In genomic region chr22:31218565-31219262, GRCh38 we compare ENCODE assay signal across 8 cellular contexts. TPM values are rescaled to one million over a fixed set of nuclear protein-coding genes. Genes with fewer than 3 reads are reported as not detected.
DNase-seq lines count a peak whose midpoint lies in the region; ATAC-seq, FAIRE-seq and TF ChIP-seq lines count a peak whose summit lies in the region.

No MANE protein-coding gene starts in this region.

- H3K9ac ChIP-seq in HepG2 (ENCODE audit: insufficient read depth, low read depth, low read length) = peak overlapping the region; percentile 53
- peak overlapping the region; percentile 1 to 58 for H3K9ac ChIP-seq in mucosa of rectum (ENCODE audit: low read depth in 1 of 2, low read length in 2 of 2)

- TF ChIP-seq EP300 in HepG2 (IDR thresholded peaks at IDR 0.05; ENCODE audit: low read depth in 2 of 2, low read length in 2 of 2) (no peak), HepG2 (CRISPR knock-in tag; IDR thresholded peaks at IDR 0.05; ENCODE audit: borderline replicate concordance) (no peak)

- DNase-seq in HepG2 (ENCODE audit: low spot score) = no peak
- no peak for DNase-seq in right lobe of liver
- no peak for DNase-seq in activated naive CD8-positive, alpha-beta T cell treated with anti-CD3 and anti-CD28 coated beads for 36 hours
- DNase-seq in vagina (ENCODE audit: extremely low spot score in 2 of 2) = no peak
- DNase-seq in BE2C = no peak
- no peak for DNase-seq in T1000 (lab: John Stamatoyannopoulos, UW)

- peaks cover 0 to 6% of the 10 kb centered on the region in 2 experiments; a peak in 2 of 5 replicates for H3K36me3 ChIP-seq in HepG2 (replicated peaks in 1 of 2; ENCODE audit: control insufficient read depth in 1 of 2, insufficient read depth in 2 of 2, low read length in 2 of 2)
- H3K36me3 ChIP-seq in right lobe of liver = no peaks in the 10 kb centered on the region
- peaks cover 0 to 3% of the 10 kb centered on the region in 2 donors for H3K36me3 ChIP-seq in mucosa of rectum (ENCODE audit: control insufficient read depth in 2 of 2, insufficient read depth in 2 of 2, low read length in 2 of 2)
- no peaks in the 10 kb centered on the region for H3K36me3 ChIP-seq in vagina
- H3K36me3 ChIP-seq in BE2C = no peaks in the 10 kb centered on the region

- H3K4me1 ChIP-seq in HepG2 (ENCODE audit: insufficient read depth, low read length) (peaks cover 97% of the 10 kb centered on the region), right lobe of liver (peaks cover 0 to 75% (median 29%) of the 10 kb centered on the region in 4 donors), mucosa of rectum (ENCODE audit: control insufficient read depth in 2 of 2, insufficient read depth in 2 of 2, low read length in 2 of 2) (peaks cover 48 to 62% of the 10 kb centered on the region in 2 donors), vagina (peaks cover 26% of the 10 kb centered on the region), BE2C (peaks cover 10% of the 10 kb centered on the region)

- H4K20me1 ChIP-seq in HepG2 (ENCODE audit: insufficient read depth, low read length) = no peaks in the 10 kb centered on the region

- H3K9me3 Mint-ChIP-seq in activated naive CD8-positive, alpha-beta T cell treated with anti-CD3 and anti-CD28 coated beads for 36 hours = no peaks in the 10 kb centered on the region

- CTCF ChIA-PET in HepG2 (lab: Yijun Ruan, JAX; ENCODE audit: low intra/inter-chr PET ratio, low total read pairs) = interaction anchor here (1.3 kb wide), 1 partner anchor 13 kb away, joined by 3 read pairs; no protein-coding TSS in a partner anchor

- POLR2A ChIA-PET in HepG2 (lab: Yijun Ruan, JAX) = interaction anchor here (0.7 to 3.9 kb wide), 6 partner anchors 8 to 128 kb away, joined by 3 to 29 read pairs (median 3); partner anchors contain the start of gene PATZ1

- H3K4me3 ChIP-seq in HepG2 (replicated peaks in 1 of 3; ENCODE audit: insufficient read depth in 1 of 3, low read depth in 2 of 3, low read length in 3 of 3) (no peak overlapping the region), right lobe of liver (no peak overlapping the region), mucosa of rectum (ENCODE audit: low read length in 2 of 2) (peak overlapping the region in 1 of 2 donors; percentile 17), vagina (no peak overlapping the region), BE2C (ENCODE audit: low read depth, low read length) (no peak overlapping the region)

- WGBS in HepG2 (ENCODE audit: low lambda C conversion rate) = 83% methylated on average over 4 of the region's 4 CpGs
- WGBS in right lobe of liver (ENCODE audit: insufficient coverage, low coverage, low lambda C conversion rate, missing lambda C conversion rate) = 55% methylated on average over 3 of the region's 4 CpGs

- no TSS peak for BruUV-seq in HepG2 (replicated peaks; lab: Mats Ljungman, UMichigan)

- in situ Hi-C loops in HepG2 (cut with HindIII; ENCODE audit: extremely low pct_ligation_motif_present, low pct_unique_long_range_greater_than_20kb) = no loop called here

- H3K27ac ChIP-seq in HepG2 (ENCODE audit: extremely low read length, insufficient read depth, low read length) (peak overlapping the region; percentile 91), right lobe of liver (peak overlapping the region in 1 of 3 donors; percentile 80), mucosa of rectum (ENCODE audit: low read depth in 2 of 2, low read length in 2 of 2) (peak overlapping the region; percentile 84 to 89), vagina (peak overlapping the region; percentile 37)

- H3K9me3 ChIP-seq in HepG2 (ENCODE audit: low read length) (no peaks in the 10 kb centered on the region), right lobe of liver (no peaks in the 10 kb centered on the region), mucosa of rectum (ENCODE audit: control insufficient read depth in 2 of 2, low read length in 2 of 2) (no peaks in the 10 kb centered on the region), vagina (no peaks in the 10 kb centered on the region), BE2C (no peaks in the 10 kb centered on the region)

- H3K79me2 ChIP-seq in HepG2 (ENCODE audit: insufficient read depth, low read length) = peaks cover 73% of the 10 kb centered on the region

- peak overlapping the region; percentile 44 for H3K4me2 ChIP-seq in HepG2 (ENCODE audit: low read depth, low read length)

- ATAC-seq in HepG2 = no peak
- ATAC-seq in right lobe of liver = no peak
- no peak for ATAC-seq in GM19351 (IDR thresholded peaks at IDR 0.05; ENCODE audit: unreplicated experiment)

- TF ChIP-seq RAD21 in HepG2 (CRISPR knock-in tag; IDR thresholded peaks at IDR 0.05) = no peak

- peaks cover 49% of the 10 kb centered on the region for H3K4me1 Mint-ChIP-seq in activated naive CD8-positive, alpha-beta T cell treated with anti-CD3 and anti-CD28 coated beads for 36 hours

- no peak for FAIRE-seq in HepG2 (lab: Jason Lieb, UNC)

- H3K27me3 ChIP-seq in HepG2 (ENCODE audit: control insufficient read depth in 1 of 2, insufficient read depth in 2 of 2, low read length in 2 of 2) (no peaks in the 10 kb centered on the region), right lobe of liver (no peaks in the 10 kb centered on the region), mucosa of rectum (ENCODE audit: control insufficient read depth in 2 of 2, insufficient read depth in 2 of 2, low read length in 2 of 2) (no peaks in the 10 kb centered on the region), vagina (no peaks in the 10 kb centered on the region), BE2C (no peaks in the 10 kb centered on the region)

- H2AFZ ChIP-seq in HepG2 (ENCODE audit: low read length) = no peak overlapping the region

- intact Hi-C loops in HepG2 (cut with micrococcal nuclease; ENCODE audit: unreplicated experiment) (no loop called here), right lobe of liver (cut with DNase I) (no loop called here), vagina (cut with DNase I) (no loop called here)

- no peaks in the 10 kb centered on the region for H3K27me3 Mint-ChIP-seq in activated naive CD8-positive, alpha-beta T cell treated with anti-CD3 and anti-CD28 coated beads for 36 hours

- no peak overlapping the region for H3K4me3 Mint-ChIP-seq in activated naive CD8-positive, alpha-beta T cell treated with anti-CD3 and anti-CD28 coated beads for 36 hours

- peak overlapping the region; percentile 9 for H3K27ac Mint-ChIP-seq in activated naive CD8-positive, alpha-beta T cell treated with anti-CD3 and anti-CD28 coated beads for 36 hours

- TF ChIP-seq POLR2A in HepG2 (IDR thresholded peaks at IDR 0.05; ENCODE audit: insufficient read depth in 1 of 2, low read depth in 2 of 2, low read length in 2 of 2) = no peak
- no peak for TF ChIP-seq POLR2A in right lobe of liver (IDR thresholded peaks at IDR 0.05)
- no peak for TF ChIP-seq POLR2A in vagina (IDR thresholded peaks at IDR 0.05)

- peaks cover 26% of the 10 kb centered on the region for H3K36me3 Mint-ChIP-seq in activated naive CD8-positive, alpha-beta T cell treated with anti-CD3 and anti-CD28 coated beads for 36 hours

- no peak for TF ChIP-seq CTCF in HepG2 (CRISPR knock-in tag; IDR thresholded peaks at IDR 0.05)
- TF ChIP-seq CTCF in right lobe of liver (IDR thresholded peaks at IDR 0.05) = no peak
- no peak for TF ChIP-seq CTCF in vagina (IDR thresholded peaks at IDR 0.05)
- TF ChIP-seq CTCF in BE2C (IDR thresholded peaks at IDR 0.05; ENCODE audit: low read depth, low read length) = no peak

RNA-seq across cellular contexts. Expression of gene LIMK2, which starts 6.6 kb away (rescaled TPM):
- total RNA-seq in HepG2 (2016; rRNA removed; fragmentation: Illumina TruSeq; extraction: Trizol) = 25.9 and 29.8 TPM in 2 replicates
- total RNA-seq in HepG2 (2016; cell fraction: cytosol; rRNA removed; fragmentation: Illumina TruSeq; extraction: Trizol; ENCODE audit: low read depth) = 11.6 and 11.9 TPM in 2 replicates
- total RNA-seq in HepG2 (2016; cell fraction: insoluble cytoplasmic fraction; rRNA removed; fragmentation: Illumina TruSeq; extraction: Trizol) = 23.7 and 30.9 TPM in 2 replicates
- 16.0 and 16.7 TPM in 2 replicates for total RNA-seq in HepG2 (2016; cell fraction: membrane; rRNA removed; fragmentation: Illumina TruSeq; extraction: Trizol)
- 34.7 and 39.4 TPM in 2 replicates for total RNA-seq in HepG2 (2016; cell fraction: nucleus; rRNA removed; fragmentation: Illumina TruSeq; extraction: Trizol)
- polyA plus RNA-seq in HepG2 (2011; rRNA removed) = 20.9 and 22.2 TPM in 2 replicates
- 13.6 and 17.8 TPM in 2 replicates for polyA plus RNA-seq in HepG2 (2011; cell fraction: cytosol; rRNA removed)
- polyA plus RNA-seq in HepG2 (2011; cell fraction: nucleus; rRNA removed) = 73.7 and 77.5 TPM in 2 replicates
- polyA plus RNA-seq in HepG2 (2012) = 13.8 and 20.5 TPM in 2 replicates
- 3.6 and 3.7 TPM in 2 replicates for polyA plus RNA-seq in HepG2 (2016; cell fraction: cytosol; fragmentation: Illumina TruSeq; extraction: Trizol; ENCODE audit: low read depth)
- polyA plus RNA-seq in HepG2 (2016; cell fraction: insoluble cytoplasmic fraction; fragmentation: Illumina TruSeq; extraction: Trizol; ENCODE audit: low read depth) = 18.1 and 21.1 TPM in 2 replicates
- 6.3 and 6.8 TPM in 2 replicates for polyA plus RNA-seq in HepG2 (2016; cell fraction: membrane; fragmentation: Illumina TruSeq; extraction: Trizol; ENCODE audit: low read depth)
- 49.2 and 49.7 TPM in 2 replicates for polyA plus RNA-seq in HepG2 (2016; cell fraction: nucleus; fragmentation: Illumina TruSeq; extraction: Trizol; ENCODE audit: insufficient read depth, low read depth)
- 7.4 and 68.6 TPM in 2 replicates for polyA minus RNA-seq in HepG2 (2011; rRNA and poly(A)+ RNA removed; ENCODE audit: low replicate concordance)
- 11.4 and 15.5 TPM in 2 replicates for polyA minus RNA-seq in HepG2 (2011; cell fraction: cytosol; rRNA and poly(A)+ RNA removed)
- polyA minus RNA-seq in HepG2 (2011; cell fraction: nucleus; rRNA and poly(A)+ RNA removed) = 67.0 and 76.2 TPM in 2 replicates
- total RNA-seq in right lobe of liver = 10 to 100 TPM in 4 of 6 experiments, 1 to 10 TPM in 2; 6.3 to 47.9 (median 19.6) TPM
- total RNA-seq in activated naive CD8-positive, alpha-beta T cell treated with anti-CD3 and anti-CD28 coated beads for 36 hours = 10 to 100 TPM; 28.9 to 30.1 TPM
- total RNA-seq in vagina = 120 TPM
- 19.9 TPM for polyA plus RNA-seq in BE2C (2012; ENCODE audit: insufficient read depth, insufficient read length, low read depth)

RNA-seq across cellular contexts. Expression of gene RNF185, which starts 58.7 kb away (rescaled TPM):
- total RNA-seq in HepG2 (2016; rRNA removed; fragmentation: Illumina TruSeq; extraction: Trizol) (21.4 and 28.8 TPM in 2 replicates), right lobe of liver (10 to 100 TPM; 28.7 to 40.8 (median 37.4) TPM), vagina (22.8 TPM)
- total RNA-seq in HepG2 (2016; cell fraction: cytosol; rRNA removed; fragmentation: Illumina TruSeq; extraction: Trizol; ENCODE audit: low read depth) = 2.9 and 3.2 TPM in 2 replicates
- total RNA-seq in HepG2 (2016; cell fraction: insoluble cytoplasmic fraction; rRNA removed; fragmentation: Illumina TruSeq; extraction: Trizol) = 21.9 and 28.5 TPM in 2 replicates
- 11.3 and 11.9 TPM in 2 replicates for total RNA-seq in HepG2 (2016; cell fraction: membrane; rRNA removed; fragmentation: Illumina TruSeq; extraction: Trizol)
- total RNA-seq in HepG2 (2016; cell fraction: nucleus; rRNA removed; fragmentation: Illumina TruSeq; extraction: Trizol) = 12.0 and 13.7 TPM in 2 replicates
- 26.4 and 27.5 TPM in 2 replicates for polyA plus RNA-seq in HepG2 (2011; rRNA removed)
- 21.8 and 27.3 TPM in 2 replicates for polyA plus RNA-seq in HepG2 (2011; cell fraction: cytosol; rRNA removed)
- polyA plus RNA-seq in HepG2 (2011; cell fraction: nucleus; rRNA removed) = 19.0 and 20.4 TPM in 2 replicates
- polyA plus RNA-seq in HepG2 (2012) = 15.4 and 15.6 TPM in 2 replicates
- polyA plus RNA-seq in HepG2 (2016; cell fraction: cytosol; fragmentation: Illumina TruSeq; extraction: Trizol; ENCODE audit: low read depth) = 1.6 and 1.7 TPM in 2 replicates
- polyA plus RNA-seq in HepG2 (2016; cell fraction: insoluble cytoplasmic fraction; fragmentation: Illumina TruSeq; extraction: Trizol; ENCODE audit: low read depth) = 27.8 and 28.1 TPM in 2 replicates
- polyA plus RNA-seq in HepG2 (2016; cell fraction: membrane; fragmentation: Illumina TruSeq; extraction: Trizol; ENCODE audit: low read depth) = 6.4 and 6.8 TPM in 2 replicates
- 21.5 and 21.8 TPM in 2 replicates for polyA plus RNA-seq in HepG2 (2016; cell fraction: nucleus; fragmentation: Illumina TruSeq; extraction: Trizol; ENCODE audit: insufficient read depth, low read depth)
- polyA minus RNA-seq in HepG2 (2011; rRNA and poly(A)+ RNA removed; ENCODE audit: low replicate concordance) = 17.6 and 24.2 TPM in 2 replicates
- polyA minus RNA-seq in HepG2 (2011; cell fraction: cytosol; rRNA and poly(A)+ RNA removed) = 10.1 and 10.4 TPM in 2 replicates
- 9.1 and 11.8 TPM in 2 replicates for polyA minus RNA-seq in HepG2 (2011; cell fraction: nucleus; rRNA and poly(A)+ RNA removed)
- 10 to 100 TPM; 20.5 to 21.3 TPM for total RNA-seq in activated naive CD8-positive, alpha-beta T cell treated with anti-CD3 and anti-CD28 coated beads for 36 hours
- polyA plus RNA-seq in BE2C (2012; ENCODE audit: insufficient read depth, insufficient read length, low read depth) = 35.2 TPM
